In genomic region chr2:127453392-127454171, GRCh38 we compare ENCODE assay signal across 11 cellular contexts. TPM values are rescaled to one million over a fixed set of nuclear protein-coding genes. Genes with fewer than 3 reads are reported as not detected.
DNase-seq lines count a peak whose midpoint lies in the region; ATAC-seq and TF ChIP-seq lines count a peak whose summit lies in the region.
"Had no signal": no experiment of that assay in that cellular context is flagged by ENCODE, and none has a peak within 500 bp of the region (broad histone marks: within the 10 kb centered on the region; RNA-seq: fewer than 3 reads in every experiment).

No MANE protein-coding gene starts in this region.

- H3K9me3 Mint-ChIP-seq in naive thymus-derived CD4-positive, alpha-beta T cell = peaks cover 0 to 6% (median under 1%) of the 10 kb centered on the region in 11 donors
- H3K9me3 Mint-ChIP-seq: stimulated activated naive CD8-positive, alpha-beta T cell treated with anti-CD3 and anti-CD28 coated beads, Interleukin-15, Interleukin-2, amounts not matched to agents 100 ng/mL and 50 ng/mL, for 24 hours had no signal

- POLR2A ChIA-PET in naive thymus-derived CD4-positive, alpha-beta T cell (lab: Charles Lee) = no interaction called here

- H3K4me1 ChIP-seq in naive thymus-derived CD4-positive, alpha-beta T cell (ENCODE audit: control insufficient read depth in 2 of 2, insufficient read depth in 2 of 2, low read length in 2 of 2) = no peaks in the 10 kb centered on the region
- H3K4me1 ChIP-seq in ovary (ENCODE audit: insufficient read depth) = no peaks in the 10 kb centered on the region

- H3K9me3 ChIP-seq in WERI-Rb-1 (ENCODE audit: severe bottlenecking) (no peaks in the 10 kb centered on the region), ovary (no peaks in the 10 kb centered on the region)
- H3K9me3 ChIP-seq in naive thymus-derived CD4-positive, alpha-beta T cell (ENCODE audit: control insufficient read depth in 2 of 3, low read length in 3 of 3) = no peaks in the 10 kb centered on the region

- peaks cover 5 to 57% (median 28%) of the 10 kb centered on the region in 5 donors for H3K36me3 Mint-ChIP-seq in naive thymus-derived CD4-positive, alpha-beta T cell

- no peak for ATAC-seq in GM18520 (IDR thresholded peaks at IDR 0.05; ENCODE audit: unreplicated experiment)
- ATAC-seq in naive thymus-derived CD4-positive, alpha-beta T cell = no peak
- ATAC-seq: sciatic nerve had no signal

- no peak for TF ChIP-seq POLR2A in ovary (IDR thresholded peaks at IDR 0.05)

- H3K27me3 ChIP-seq in WERI-Rb-1 (ENCODE audit: insufficient read depth, low read depth, severe bottlenecking) (no peaks in the 10 kb centered on the region), ovary (no peaks in the 10 kb centered on the region)
- no peaks in the 10 kb centered on the region for H3K27me3 ChIP-seq in naive thymus-derived CD4-positive, alpha-beta T cell (ENCODE audit: control insufficient read depth in 2 of 2, insufficient read depth in 2 of 2, low read length in 2 of 2)

- WGBS in ovary, 3 donors = 85 to 89% (median 88%) methylated on average over 8 of the region's 8 CpGs

- peaks cover 0 to 3% (median 0%) of the 10 kb centered on the region in 7 donors for H3K4me1 Mint-ChIP-seq in naive thymus-derived CD4-positive, alpha-beta T cell

- H3K27ac ChIP-seq in WERI-Rb-1 (peak overlapping the region; percentile 44), ovary (no peak overlapping the region)
- no peak overlapping the region for H3K27ac ChIP-seq in naive thymus-derived CD4-positive, alpha-beta T cell (ENCODE audit: low read depth, low read length)

- CTCF ChIA-PET in naive thymus-derived CD4-positive, alpha-beta T cell (lab: Charles Lee) = no interaction called here

- DNase-seq in DMS53 treated with DMSO at 0.1 percent for 48 hours (lab: John Stamatoyannopoulos, UW; ENCODE audit: unreplicated experiment) (peak; percentile 61), HS-27A (ENCODE audit: low read depth) (peak; percentile 24), WERI-Rb-1 (peak; percentile 65), medulla oblongata (ENCODE audit: extremely low spot score) (peak; percentile 5), ovary (no peak), H4 (ENCODE audit: low spot score) (no peak)
- no peak for DNase-seq in naive thymus-derived CD4-positive, alpha-beta T cell
- DNase-seq: NCI-H1105 treated with DMSO at 0.1 percent for 48 hours had no signal

- peak; percentile 87 for TF ChIP-seq CTCF in WERI-Rb-1 (IDR thresholded peaks at IDR 0.05; ENCODE audit: low read depth, low read length)
- no peak for TF ChIP-seq CTCF in ovary (IDR thresholded peaks at IDR 0.05)

- intact Hi-C loops in naive thymus-derived CD4-positive, alpha-beta T cell (cut with micrococcal nuclease) = no loop called here
- intact Hi-C loops in ovary (cut with DNase I) = no loop called here

- no peak overlapping the region for H3K4me3 Mint-ChIP-seq in naive thymus-derived CD4-positive, alpha-beta T cell
- H3K4me3 Mint-ChIP-seq: stimulated activated naive CD8-positive, alpha-beta T cell treated with anti-CD3 and anti-CD28 coated beads, Interleukin-15, Interleukin-2, amounts not matched to agents 100 ng/mL and 50 ng/mL, for 24 hours had no signal

- H3K36me3 ChIP-seq in WERI-Rb-1 (no peaks in the 10 kb centered on the region), ovary (no peaks in the 10 kb centered on the region)
- no peaks in the 10 kb centered on the region for H3K36me3 ChIP-seq in naive thymus-derived CD4-positive, alpha-beta T cell (ENCODE audit: control insufficient read depth in 2 of 3, insufficient read depth in 3 of 3, low read length in 3 of 3)

- H3K27me3 Mint-ChIP-seq in naive thymus-derived CD4-positive, alpha-beta T cell = no peaks in the 10 kb centered on the region
- H3K27me3 Mint-ChIP-seq: stimulated activated naive CD8-positive, alpha-beta T cell treated with anti-CD3 and anti-CD28 coated beads, Interleukin-15, Interleukin-2, amounts not matched to agents 100 ng/mL and 50 ng/mL, for 24 hours had no signal

- no peak for TF ChIP-seq EP300 in ovary (IDR thresholded peaks at IDR 0.05)

- H3K27ac Mint-ChIP-seq in naive thymus-derived CD4-positive, alpha-beta T cell = no peak overlapping the region
- H3K27ac Mint-ChIP-seq: stimulated activated naive CD8-positive, alpha-beta T cell treated with anti-CD3 and anti-CD28 coated beads, Interleukin-15, Interleukin-2, amounts not matched to agents 100 ng/mL and 50 ng/mL, for 24 hours had no signal

- no peak overlapping the region for H3K4me3 ChIP-seq in WERI-Rb-1 (ENCODE audit: low read depth, low read length)
- no peak overlapping the region for H3K4me3 ChIP-seq in naive thymus-derived CD4-positive, alpha-beta T cell (ENCODE audit: low read length)
- no peak overlapping the region for H3K4me3 ChIP-seq in ovary

RNA-seq across cellular contexts. Expression of gene PROC, which starts 35.4 kb away (rescaled TPM):
- under 1 TPM in 1 of 5 experiments, not detected in 4; 0.64 TPM for total RNA-seq in naive thymus-derived CD4-positive, alpha-beta T cell
- not detected for polyA plus RNA-seq in naive thymus-derived CD4-positive, alpha-beta T cell
- total RNA-seq in ovary = 1 to 10 TPM in 1 of 7 donors, under 1 TPM in 1, not detected in 5; 0.51 to 1.1 TPM
- not detected for polyA plus RNA-seq in ovary
- 1.3 and 2.6 TPM in 2 replicates for total RNA-seq in H4 (2014; rRNA removed; shearing (Covaris generic))
- total RNA-seq: sciatic nerve had no signal

Comparison
In these comparisons a context has a peak if more than half of its experiments do, and no peak if none do; other contexts are left out.
1. DNase-seq: peak in DMS53 treated with DMSO at 0.1 percent for 48 hours (single experiment), HS-27A (single experiment), WERI-Rb-1 (single experiment) and medulla oblongata (single experiment); none in naive thymus-derived CD4-positive, alpha-beta T cell (0 of 9), ovary (0 of 5) and H4 (single experiment).